In the genomic region with DNA sequence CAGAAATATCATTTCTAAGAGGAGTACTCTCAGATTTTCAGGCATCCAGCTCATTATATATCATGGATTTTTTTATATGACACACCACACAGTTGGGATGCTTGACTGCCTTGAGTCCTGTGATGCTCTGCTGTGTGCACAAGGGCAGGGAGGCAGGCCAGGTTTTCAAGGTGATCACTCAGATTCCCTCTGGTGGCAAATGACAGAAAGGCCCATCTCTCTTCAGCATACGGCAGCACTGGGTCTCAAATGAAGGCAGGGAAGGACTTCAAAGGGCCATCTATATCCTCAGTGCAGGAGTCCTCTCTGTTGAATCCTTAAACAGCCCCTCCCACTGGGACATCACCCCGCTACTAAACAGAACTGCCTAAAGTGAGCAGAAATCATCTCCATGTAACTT, we compare ENCODE assay signal across 24 cellular contexts.
"Had no signal": no experiment of that assay in that cellular context is flagged by ENCODE, and none has a peak within 500 bp of the region (broad histone marks: within the 10 kb centered on the region; RNA-seq: fewer than 3 reads in every experiment).

No MANE protein-coding gene starts in this region.

- H3K9me3 ChIP-seq: heart right ventricle, neutrophil, psoas muscle, spleen, testis, tibial nerve, upper lobe of right lung, vagina had no signal

- ATAC-seq: effector memory CD8-positive, alpha-beta T cell; heart right ventricle; left cardiac atrium; left ventricle myocardium superior; naive thymus-derived CD8-positive, alpha-beta T cell; psoas muscle; sciatic nerve; stimulated activated memory B cell treated with anti-CD40 and anti-IgM and Interleukin-4, amounts not matched to agents 10 μg/mL and 1 μg/mL and 100 μg/mL, for 72 hours had no signal

- H3K4me1 Mint-ChIP-seq: naive thymus-derived CD8-positive, alpha-beta T cell; stimulated activated memory B cell treated with anti-CD40 and anti-IgM and Interleukin-4, amounts not matched to agents 10 μg/mL and 1 μg/mL and 100 μg/mL, for 72 hours had no signal

- H3K27ac Mint-ChIP-seq: stimulated activated memory B cell treated with anti-CD40 and anti-IgM and Interleukin-4, amounts not matched to agents 10 μg/mL and 1 μg/mL and 100 μg/mL, for 72 hours; stimulated activated naive CD8-positive, alpha-beta T cell treated with anti-CD3 and anti-CD28 coated beads, Interleukin-15, Interleukin-2, amounts not matched to agents 100 ng/mL and 50 ng/mL, for 24 hours had no signal

- H3K4me1 ChIP-seq: spleen, testis, upper lobe of right lung, vagina had no signal

- H3K4me3 Mint-ChIP-seq: dendritic cell treated with granulocyte-macrophage colony-stimulating factor and Interleukin-4, amounts not matched to agents 40 ng/mL and 50 ng/mL, for 4 days; effector memory CD8-positive, alpha-beta T cell; naive thymus-derived CD8-positive, alpha-beta T cell; stimulated activated memory B cell treated with anti-CD40 and anti-IgM and Interleukin-4, amounts not matched to agents 10 μg/mL and 1 μg/mL and 100 μg/mL, for 72 hours; stimulated activated naive CD8-positive, alpha-beta T cell treated with anti-CD3 and anti-CD28 coated beads, Interleukin-15, Interleukin-2, amounts not matched to agents 100 ng/mL and 50 ng/mL, for 24 hours had no signal

- H3K9me3 Mint-ChIP-seq: dendritic cell treated with granulocyte-macrophage colony-stimulating factor and Interleukin-4, amounts not matched to agents 40 ng/mL and 50 ng/mL, for 4 days; effector memory CD8-positive, alpha-beta T cell; naive thymus-derived CD8-positive, alpha-beta T cell; stimulated activated memory B cell treated with anti-CD40 and anti-IgM and Interleukin-4, amounts not matched to agents 10 μg/mL and 1 μg/mL and 100 μg/mL, for 72 hours; stimulated activated naive CD8-positive, alpha-beta T cell treated with anti-CD3 and anti-CD28 coated beads, Interleukin-15, Interleukin-2, amounts not matched to agents 100 ng/mL and 50 ng/mL, for 24 hours had no signal

- H3K27me3 Mint-ChIP-seq: dendritic cell treated with granulocyte-macrophage colony-stimulating factor and Interleukin-4, amounts not matched to agents 40 ng/mL and 50 ng/mL, for 4 days; effector memory CD8-positive, alpha-beta T cell; naive thymus-derived CD8-positive, alpha-beta T cell; stimulated activated memory B cell treated with anti-CD40 and anti-IgM and Interleukin-4, amounts not matched to agents 10 μg/mL and 1 μg/mL and 100 μg/mL, for 72 hours; stimulated activated naive CD8-positive, alpha-beta T cell treated with anti-CD3 and anti-CD28 coated beads, Interleukin-15, Interleukin-2, amounts not matched to agents 100 ng/mL and 50 ng/mL, for 24 hours had no signal

- H3K27ac ChIP-seq: psoas muscle, spleen, testis, tibial nerve, upper lobe of right lung, vagina had no signal

- DNase-seq: effector memory CD8-positive, alpha-beta T cell; foreskin melanocyte; heart right ventricle; hypothalamus; kidney; left cardiac atrium; left ventricle myocardium superior; naive thymus-derived CD8-positive, alpha-beta T cell; psoas muscle; retina; spleen; stimulated activated CD4-positive, alpha-beta T cell treated with anti-CD3 and anti-CD28 coated beads, Interleukin-15, amount 100 ng/mL, for 24 hours; stimulated activated CD4-positive, alpha-beta T cell treated with anti-CD3 and anti-CD28 coated beads, Interleukin-1b, Interleukin-23, amount 100 ng/mL, for 48 hours; stimulated activated CD4-positive, alpha-beta T cell treated with anti-CD3 and anti-CD28 coated beads, Interleukin-4, amount 100 ng/mL, for 24 hours; testis; upper lobe of right lung had no signal

- H3K27me3 ChIP-seq: heart right ventricle, neutrophil, spleen, testis, tibial nerve, upper lobe of right lung, vagina had no signal

- H3K4me3 ChIP-seq: heart right ventricle, lung, psoas muscle, spleen, testis, tibial nerve, upper lobe of right lung, vagina had no signal
